In the genomic region with DNA sequence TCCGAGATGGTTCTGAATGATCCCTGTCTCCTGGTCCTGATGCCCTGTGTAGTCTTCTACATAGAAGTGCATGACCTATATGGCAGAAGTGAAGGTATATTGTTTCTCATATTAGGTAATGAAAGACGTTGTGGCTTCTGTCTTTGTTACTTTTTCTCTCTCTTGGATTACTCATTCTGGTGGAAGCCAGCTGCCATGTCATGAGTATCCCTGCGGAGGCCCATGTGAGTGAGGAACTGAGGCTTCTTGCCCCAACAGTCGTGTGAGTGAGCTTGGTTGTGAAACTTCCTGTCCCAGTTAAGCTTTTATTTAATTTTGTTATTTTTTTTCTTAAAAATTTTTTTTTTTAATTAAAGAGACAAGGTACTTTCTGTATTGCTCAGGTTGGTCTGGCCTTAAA, we compare ENCODE assay signal across 17 cellular contexts.
A peak's percentile ranks its signal among the peaks of the same experiment; 100 is the strongest.
DNase-seq lines count a peak whose midpoint lies in the region; ATAC-seq and TF ChIP-seq lines count a peak whose summit lies in the region.
"Had no signal": no experiment of that assay in that cellular context is flagged by ENCODE, and none has a peak within 500 bp of the region (broad histone marks: within the 10 kb centered on the region; RNA-seq: fewer than 3 reads in every experiment).

No MANE protein-coding gene starts in this region.

- no peak overlapping the region for H3K4me2 ChIP-seq in hepatocyte

- no peaks in the 10 kb centered on the region for H4K20me1 ChIP-seq in hepatocyte (ENCODE audit: insufficient read depth, poor library complexity, severe bottlenecking)

- DNase-seq in AG10803 (ENCODE audit: low read depth) (peak; percentile 80), LHCN-M2 (ENCODE audit: low read depth) (peak; percentile 85), brain microvascular endothelial cell (peak; percentile 85), left lung (peak in 1 of 2 donors; percentile 57), MG63 (no peak), hepatocyte (ENCODE audit: low spot score) (no peak), epidermal melanocyte (ENCODE audit: insufficient read length, low spot score) (no peak)
- DNase-seq: BE2C, glutamatergic neuron, KG1, left ventricle myocardium inferior, NCI-H2107, T1000 had no signal

- peak overlapping the region; percentile 40 for H3K27ac ChIP-seq in brain microvascular endothelial cell
- H3K27ac ChIP-seq in left lung = no peak overlapping the region
- H3K27ac ChIP-seq in hepatocyte = no peak overlapping the region
- H3K27ac ChIP-seq: coronary artery, left ventricle myocardium inferior, neural progenitor cell had no signal

- H3K79me2 ChIP-seq in hepatocyte = no peaks in the 10 kb centered on the region

- H3K4me3 ChIP-seq in AG10803 (ENCODE audit: low read length) = no peak overlapping the region
- H3K4me3 ChIP-seq in brain microvascular endothelial cell (ENCODE audit: low read depth, low read length) = no peak overlapping the region
- no peak overlapping the region for H3K4me3 ChIP-seq in left lung
- H3K4me3 ChIP-seq in MG63 = no peak overlapping the region
- H3K4me3 ChIP-seq in hepatocyte = no peak overlapping the region
- H3K4me3 ChIP-seq: coronary artery, left ventricle myocardium inferior, neural progenitor cell had no signal

- WGBS in hepatocyte (ENCODE audit: low lambda C conversion rate, missing lambda C conversion rate) = 89% methylated on average over 4 of the region's 4 CpGs

- ATAC-seq in left lung = peak; percentile 52
- no peak for ATAC-seq in HG02981 (IDR thresholded peaks at IDR 0.05; ENCODE audit: unreplicated experiment)
- ATAC-seq: Panc1 had no signal

- intact Hi-C loops in left lung (cut with DNase I) = no loop called here

- H3K9me3 ChIP-seq in left lung (peaks cover 0 to 2% of the 10 kb centered on the region in 2 donors), MG63 (no peaks in the 10 kb centered on the region), hepatocyte (ENCODE audit: low read depth) (no peaks in the 10 kb centered on the region)
- H3K9me3 ChIP-seq: BE2C had no signal

- TF ChIP-seq CTCF in AG10803 (conservative IDR thresholded peaks at IDR 0.05; ENCODE audit: low read length) (no peak), brain microvascular endothelial cell (IDR thresholded peaks at IDR 0.05; ENCODE audit: low read depth, low read length, missing control alignments) (no peak), left lung (IDR thresholded peaks at IDR 0.05) (no peak), hepatocyte (IDR thresholded peaks at IDR 0.05; ENCODE audit: poor library complexity) (no peak)

- no peaks in the 10 kb centered on the region for H3K9me2 ChIP-seq in hepatocyte (replicated peaks; ENCODE audit: insufficient read depth)

- H3K4me1 ChIP-seq in left lung (no peaks in the 10 kb centered on the region), hepatocyte (ENCODE audit: insufficient read depth) (peaks cover 5% of the 10 kb centered on the region)
- H3K4me1 ChIP-seq: BE2C, left ventricle myocardium inferior had no signal

- H2AFZ ChIP-seq in hepatocyte = no peak overlapping the region
- H2AFZ ChIP-seq: neural progenitor cell had no signal

- H3K36me3 ChIP-seq in brain microvascular endothelial cell (replicated peaks) = no peaks in the 10 kb centered on the region
- H3K36me3 ChIP-seq in left lung = peaks cover 0 to 40% of the 10 kb centered on the region in 2 donors
- H3K36me3 ChIP-seq in MG63 = peaks cover 33% of the 10 kb centered on the region
- H3K36me3 ChIP-seq in hepatocyte (replicated peaks; ENCODE audit: insufficient read depth, low read depth) = no peaks in the 10 kb centered on the region

- H3K27me3 ChIP-seq in brain microvascular endothelial cell (replicated peaks) (no peaks in the 10 kb centered on the region), left lung (no peaks in the 10 kb centered on the region), MG63 (no peaks in the 10 kb centered on the region), hepatocyte (no peaks in the 10 kb centered on the region)
- H3K27me3 ChIP-seq: BE2C, neural progenitor cell had no signal

- in situ Hi-C loops in brain microvascular endothelial cell (cut with HindIII; ENCODE audit: low pct_ligation_motif_present, low sequenced_read_pairs) = no loop called here

Comparison
In these comparisons a context has a peak if more than half of its experiments do, and no peak if none do; other contexts are left out.
1. DNase-seq: peak in AG10803 (single experiment), LHCN-M2 (single experiment) and brain microvascular endothelial cell (single experiment); none in MG63 (single experiment), hepatocyte (single experiment) and epidermal melanocyte (single experiment).